ENCODE assay signal across 2 cellular contexts in the genomic region with DNA sequence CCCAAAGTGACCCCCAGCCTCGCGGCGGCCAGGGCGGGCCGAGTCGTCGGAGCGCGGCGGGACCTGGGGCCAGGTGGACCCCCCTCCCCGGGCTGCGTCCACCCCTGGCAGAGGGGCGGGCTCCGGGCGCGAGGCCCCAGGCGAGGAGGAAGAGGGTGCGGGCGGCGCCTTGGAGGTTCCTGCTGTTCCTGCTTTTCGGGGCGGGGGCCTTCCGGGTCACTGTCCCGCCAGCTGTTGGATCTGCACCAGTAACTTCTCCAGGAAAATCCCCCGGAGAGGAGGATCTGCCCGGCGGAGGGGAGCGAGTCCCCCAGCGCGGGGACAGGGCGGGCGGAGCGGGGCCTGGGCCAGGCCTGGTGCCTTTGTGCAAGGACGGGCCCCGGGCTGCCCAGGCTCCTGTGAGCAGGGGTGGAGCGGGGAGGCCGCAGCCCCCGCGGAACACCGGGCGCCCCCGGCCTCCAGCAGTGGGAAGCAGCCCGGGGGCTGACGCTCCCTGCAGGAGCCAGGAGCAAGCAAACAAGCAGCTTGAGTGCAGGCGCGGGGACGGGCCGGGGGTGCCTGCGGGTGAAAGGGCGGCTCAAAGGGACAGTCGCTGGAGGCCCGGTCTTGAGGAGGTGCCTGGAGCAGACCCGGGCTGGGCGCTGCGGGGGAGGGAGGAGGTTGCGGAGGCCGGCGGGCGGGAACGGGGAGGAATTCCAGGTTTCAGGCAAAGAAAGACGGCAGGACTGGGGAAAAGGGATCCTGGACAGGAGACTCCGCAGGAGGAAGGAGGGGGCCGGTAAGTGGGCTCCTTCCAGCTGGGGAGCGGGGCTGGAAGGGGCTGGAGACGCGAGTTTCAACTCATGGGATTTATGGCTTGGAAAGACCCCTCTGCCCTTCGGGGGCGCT.
TF ChIP-seq lines count a peak whose summit lies in the region.

No MANE protein-coding gene starts in this region.

TF ChIP-seq in HEK293, 187 proteins besides CTCF, POLR2A, EP300 and RAD21 (continues in another document):
- TF ChIP-seq ZNF658 (tag by site-specific recombination; IDR thresholded peaks at IDR 0.05): no peak
- TF ChIP-seq, protein P1, sequence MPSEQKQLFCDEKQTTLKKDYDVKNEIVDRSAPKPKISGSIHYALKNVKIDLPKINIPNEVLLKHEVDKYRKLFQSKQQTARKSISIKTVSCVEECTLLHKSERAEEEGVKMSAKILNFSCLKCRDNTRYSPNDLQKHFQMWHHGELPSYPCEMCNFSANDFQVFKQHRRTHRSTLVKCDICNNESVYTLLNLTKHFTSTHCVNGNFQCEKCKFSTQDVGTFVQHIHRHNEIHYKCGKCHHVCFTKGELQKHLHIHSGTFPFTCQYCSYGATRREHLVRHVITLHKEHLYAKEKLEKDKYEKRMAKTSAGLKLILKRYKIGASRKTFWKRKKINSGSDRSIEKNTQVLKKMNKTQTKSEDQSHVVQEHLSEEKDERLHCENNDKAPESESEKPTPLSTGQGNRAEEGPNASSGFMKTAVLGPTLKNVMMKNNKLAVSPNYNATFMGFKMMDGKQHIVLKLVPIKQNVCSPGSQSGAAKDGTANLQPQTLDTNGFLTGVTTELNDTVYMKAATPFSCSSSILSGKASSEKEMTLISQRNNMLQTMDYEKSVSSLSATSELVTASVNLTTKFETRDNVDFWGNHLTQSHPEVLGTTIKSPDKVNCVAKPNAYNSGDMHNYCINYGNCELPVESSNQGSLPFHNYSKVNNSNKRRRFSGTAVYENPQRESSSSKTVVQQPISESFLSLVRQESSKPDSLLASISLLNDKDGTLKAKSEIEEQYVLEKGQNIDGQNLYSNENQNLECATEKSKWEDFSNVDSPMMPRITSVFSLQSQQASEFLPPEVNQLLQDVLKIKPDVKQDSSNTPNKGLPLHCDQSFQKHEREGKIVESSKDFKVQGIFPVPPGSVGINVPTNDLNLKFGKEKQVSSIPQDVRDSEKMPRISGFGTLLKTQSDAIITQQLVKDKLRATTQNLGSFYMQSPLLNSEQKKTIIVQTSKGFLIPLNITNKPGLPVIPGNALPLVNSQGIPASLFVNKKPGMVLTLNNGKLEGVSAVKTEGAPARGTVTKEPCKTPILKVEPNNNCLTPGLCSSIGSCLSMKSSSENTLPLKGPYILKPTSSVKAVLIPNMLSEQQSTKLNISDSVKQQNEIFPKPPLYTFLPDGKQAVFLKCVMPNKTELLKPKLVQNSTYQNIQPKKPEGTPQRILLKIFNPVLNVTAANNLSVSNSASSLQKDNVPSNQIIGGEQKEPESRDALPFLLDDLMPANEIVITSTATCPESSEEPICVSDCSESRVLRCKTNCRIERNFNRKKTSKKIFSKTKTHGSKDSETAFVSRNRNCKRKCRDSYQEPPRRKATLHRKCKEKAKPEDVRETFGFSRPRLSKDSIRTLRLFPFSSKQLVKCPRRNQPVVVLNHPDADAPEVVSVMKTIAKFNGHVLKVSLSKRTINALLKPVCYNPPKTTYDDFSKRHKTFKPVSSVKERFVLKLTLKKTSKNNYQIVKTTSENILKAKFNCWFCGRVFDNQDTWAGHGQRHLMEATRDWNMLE (tag by site-specific recombination; conservative IDR thresholded peaks at IDR 0.05; ENCODE audit: low read depth): no peak
- no peak for TF ChIP-seq ZNF366 (tag by site-specific recombination; conservative IDR thresholded peaks at IDR 0.05)
- TF ChIP-seq, protein P2, sequence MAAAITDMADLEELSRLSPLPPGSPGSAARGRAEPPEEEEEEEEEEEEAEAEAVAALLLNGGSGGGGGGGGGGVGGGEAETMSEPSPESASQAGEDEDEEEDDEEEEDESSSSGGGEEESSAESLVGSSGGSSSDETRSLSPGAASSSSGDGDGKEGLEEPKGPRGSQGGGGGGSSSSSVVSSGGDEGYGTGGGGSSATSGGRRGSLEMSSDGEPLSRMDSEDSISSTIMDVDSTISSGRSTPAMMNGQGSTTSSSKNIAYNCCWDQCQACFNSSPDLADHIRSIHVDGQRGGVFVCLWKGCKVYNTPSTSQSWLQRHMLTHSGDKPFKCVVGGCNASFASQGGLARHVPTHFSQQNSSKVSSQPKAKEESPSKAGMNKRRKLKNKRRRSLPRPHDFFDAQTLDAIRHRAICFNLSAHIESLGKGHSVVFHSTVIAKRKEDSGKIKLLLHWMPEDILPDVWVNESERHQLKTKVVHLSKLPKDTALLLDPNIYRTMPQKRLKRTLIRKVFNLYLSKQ (tag by site-specific recombination; IDR thresholded peaks at IDR 0.05; ENCODE audit: borderline replicate concordance): no peak
- no peak for TF ChIP-seq TRIM28 (IDR thresholded peaks at IDR 0.05; ENCODE audit: borderline replicate concordance, low read length)
- TF ChIP-seq, protein P3, sequence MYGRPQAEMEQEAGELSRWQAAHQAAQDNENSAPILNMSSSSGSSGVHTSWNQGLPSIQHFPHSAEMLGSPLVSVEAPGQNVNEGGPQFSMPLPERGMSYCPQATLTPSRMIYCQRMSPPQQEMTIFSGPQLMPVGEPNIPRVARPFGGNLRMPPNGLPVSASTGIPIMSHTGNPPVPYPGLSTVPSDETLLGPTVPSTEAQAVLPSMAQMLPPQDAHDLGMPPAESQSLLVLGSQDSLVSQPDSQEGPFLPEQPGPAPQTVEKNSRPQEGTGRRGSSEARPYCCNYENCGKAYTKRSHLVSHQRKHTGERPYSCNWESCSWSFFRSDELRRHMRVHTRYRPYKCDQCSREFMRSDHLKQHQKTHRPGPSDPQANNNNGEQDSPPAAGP (tag by site-specific recombination; IDR thresholded peaks at IDR 0.05): no peak
- TF ChIP-seq ZFHX2 (tag by site-specific recombination; conservative IDR thresholded peaks at IDR 0.05): peak; percentile 69
- TF ChIP-seq KLF1 (tag by site-specific recombination; IDR thresholded peaks at IDR 0.05): no peak
- peak; percentile 56 for TF ChIP-seq ZIC2 (tag by site-specific recombination; IDR thresholded peaks at IDR 0.05)
- no peak for TF ChIP-seq ZNF660 (tag by site-specific recombination; IDR thresholded peaks at IDR 0.05)
- TF ChIP-seq, protein P4, sequence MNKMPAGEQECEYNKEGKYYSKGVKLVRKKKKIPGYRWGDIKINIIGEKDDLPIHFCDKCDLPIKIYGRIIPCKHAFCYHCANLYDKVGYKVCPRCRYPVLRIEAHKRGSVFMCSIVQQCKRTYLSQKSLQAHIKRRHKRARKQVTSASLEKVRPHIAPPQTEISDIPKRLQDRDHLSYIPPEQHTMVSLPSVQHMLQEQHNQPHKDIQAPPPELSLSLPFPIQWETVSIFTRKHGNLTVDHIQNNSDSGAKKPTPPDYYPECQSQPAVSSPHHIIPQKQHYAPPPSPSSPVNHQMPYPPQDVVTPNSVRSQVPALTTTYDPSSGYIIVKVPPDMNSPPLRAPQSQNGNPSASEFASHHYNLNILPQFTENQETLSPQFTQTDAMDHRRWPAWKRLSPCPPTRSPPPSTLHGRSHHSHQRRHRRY (tag by site-specific recombination; IDR thresholded peaks at IDR 0.05): no peak
- TF ChIP-seq ZNF202 (tag by site-specific recombination; IDR thresholded peaks at IDR 0.05; ENCODE audit: borderline replicate concordance): no peak
- no peak for TF ChIP-seq ZNF302 (tag by site-specific recombination; IDR thresholded peaks at IDR 0.05; ENCODE audit: low read depth)
- TF ChIP-seq ZNF341 (tag by site-specific recombination; IDR thresholded peaks at IDR 0.05; ENCODE audit: low read depth): no peak
- no peak for TF ChIP-seq ZBTB21 (tag by site-specific recombination; IDR thresholded peaks at IDR 0.05)
- no peak for TF ChIP-seq GLI2 (tag by site-specific recombination; IDR thresholded peaks at IDR 0.05; ENCODE audit: borderline replicate concordance, low read depth)
- TF ChIP-seq ZSCAN30 (tag by site-specific recombination; IDR thresholded peaks at IDR 0.05): no peak
- peak; percentile 65 for TF ChIP-seq EGR2 (tag by site-specific recombination; IDR thresholded peaks at IDR 0.05; ENCODE audit: low read depth)
- TF ChIP-seq ZNF324 (tag by site-specific recombination; IDR thresholded peaks at IDR 0.05): no peak
- TF ChIP-seq ZNF670 (tag by site-specific recombination; IDR thresholded peaks at IDR 0.05; ENCODE audit: low read depth): no peak
- no peak for TF ChIP-seq ZNF561 (tag by site-specific recombination; IDR thresholded peaks at IDR 0.05; ENCODE audit: borderline replicate concordance)

TF ChIP-seq in H1, 55 proteins besides CTCF, POLR2A, EP300 and RAD21:
- TF ChIP-seq KDM1A (IDR thresholded peaks at IDR 0.05; ENCODE audit: borderline replicate concordance, low read length) (0 out of 2 replicates have a peak, but pooled peaks have one; percentile 25), GABPA (IDR thresholded peaks at IDR 0.05; ENCODE audit: borderline replicate concordance, insufficient read depth, low read length) (0 out of 2 replicates have a peak, but pooled peaks have one; percentile 17), ASH2L (IDR thresholded peaks at IDR 0.05; ENCODE audit: low read length) (no peak), CREB1 (IDR thresholded peaks at IDR 0.05) (no peak), EGR1 (IDR thresholded peaks at IDR 0.05; ENCODE audit: borderline replicate concordance, low read depth, low read length) (no peak), MAFK (IDR thresholded peaks at IDR 0.05; ENCODE audit: low read depth, low read length) (no peak), SAP30 (IDR thresholded peaks at IDR 0.05; ENCODE audit: insufficient read depth, insufficient replicate concordance, low read length) (no peak), KDM4A (IDR thresholded peaks at IDR 0.05; ENCODE audit: low read depth, low read length, severe bottlenecking) (peak; percentile 57), SUZ12 (IDR thresholded peaks at IDR 0.05; ENCODE audit: low read length) (peak; percentile 28; the same call in 1 of the 2 replicates), PHF8 (conservative IDR thresholded peaks at IDR 0.05; ENCODE audit: low read depth, low read length) (0 out of 2 replicates have a peak, but pooled peaks have one; percentile 32), KDM5A (IDR thresholded peaks at IDR 0.05; ENCODE audit: low read length) (no peak), RFX5 (IDR thresholded peaks at IDR 0.05; ENCODE audit: borderline replicate concordance, low read depth, low read length) (no peak)
TF ChIP-seq in H1: peak in this region for 5.
